In genomic region chr1:231971397-231972233, GRCh38 we compare ENCODE assay signal across 12 cellular contexts.
DNase-seq lines count a peak whose midpoint lies in the region; ATAC-seq and TF ChIP-seq lines count a peak whose summit lies in the region.
"Had no signal": no experiment of that assay in that cellular context is flagged by ENCODE, and none has a peak within 500 bp of the region (broad histone marks: within the 10 kb centered on the region; RNA-seq: fewer than 3 reads in every experiment).

No MANE protein-coding gene starts in this region.

- H3K27ac ChIP-seq in RWPE1: no peak overlapping the region

- no peaks in the 10 kb centered on the region for H3K36me3 ChIP-seq in skeletal muscle satellite cell (ENCODE audit: insufficient read depth, low read length)

- peak overlapping the region; percentile 73 for H3K4me2 ChIP-seq in skeletal muscle satellite cell (ENCODE audit: low read length)

- peaks cover 29% of the 10 kb centered on the region for H3K4me1 ChIP-seq in skeletal muscle satellite cell (ENCODE audit: control insufficient read depth, insufficient read depth, low read length)

- H3K27me3 ChIP-seq in skeletal muscle satellite cell (ENCODE audit: control insufficient read depth, insufficient read depth, low read length): no peaks in the 10 kb centered on the region

- H3K4me3 ChIP-seq in fibroblast of villous mesenchyme (ENCODE audit: low read depth, low read length): no peak overlapping the region
- H3K4me3 ChIP-seq in skeletal muscle satellite cell (ENCODE audit: low read length): peak overlapping the region; percentile 38

- DNase-seq in SKM-1 treated with dmso at 0.1 percent for 144 hours (lab: John Stamatoyannopoulos, UW; ENCODE audit: unreplicated experiment) (peak; percentile 17), SKM-1 (lab: John Stamatoyannopoulos, UW; ENCODE audit: unreplicated experiment) (no peak), RWPE1 (ENCODE audit: low spot score) (peak; percentile 4), fibroblast of villous mesenchyme (ENCODE audit: low read depth) (peak; percentile 77), NCI-H524 treated with DMSO at 0.1 percent for 48 hours (lab: John Stamatoyannopoulos, UW) (no peak)
- DNase-seq: activated T-cell treated with anti-CD3 and anti-CD28 coated beads, Interleukin-2, amount 50 U/mL, for 1 hour; central memory CD4-positive, alpha-beta T cell; stimulated activated CD4-positive, alpha-beta T cell treated with anti-CD3 and anti-CD28 coated beads, Interleukin-12 subunit alpha, Interleukin-12 subunit beta, amount 100 ng/mL, for 4 hours; stimulated activated naive CD8-positive, alpha-beta T cell treated with anti-CD3 and anti-CD28 coated beads, Interleukin-15, Interleukin-2, amounts not matched to agents 100 U/mL and 50 U/mL, for 24 hours had no signal

- POLR2A ChIA-PET in RWPE1 (lab: Yijun Ruan, JAX; ENCODE audit: low non-redundant PET): no interaction called here

- peak overlapping the region; percentile 66 for H3K9ac ChIP-seq in skeletal muscle satellite cell (ENCODE audit: low read depth, low read length)

- H3K9me3 ChIP-seq in skeletal muscle satellite cell (replicated peaks; ENCODE audit: low read length): no peaks in the 10 kb centered on the region

- TF ChIP-seq CTCF in RWPE1 (conservative IDR thresholded peaks at IDR 0.05; ENCODE audit: low read depth) (no peak), fibroblast of villous mesenchyme (IDR thresholded peaks at IDR 0.05; ENCODE audit: insufficient read depth, low read depth, low read length) (no peak)

- CTCF ChIA-PET in RWPE1 (lab: Yijun Ruan, JAX): no interaction called here

- ATAC-seq in HG03442 (IDR thresholded peaks at IDR 0.05; ENCODE audit: unreplicated experiment) (no peak), HG02623 (IDR thresholded peaks at IDR 0.05; ENCODE audit: unreplicated experiment) (no peak)
- ATAC-seq: stimulated activated naive CD8-positive, alpha-beta T cell treated with anti-CD3 and anti-CD28 coated beads, Interleukin-15, Interleukin-2, amounts not matched to agents 100 U/mL and 50 U/mL, for 24 hours had no signal

Comparison
In these comparisons a context has a peak if more than half of its experiments do, and no peak if none do; other contexts are left out.
1. DNase-seq: peak in SKM-1 treated with dmso at 0.1 percent for 144 hours (single experiment), RWPE1 (single experiment) and fibroblast of villous mesenchyme (single experiment); none in SKM-1 (single experiment) and NCI-H524 treated with DMSO at 0.1 percent for 48 hours (single experiment).